8 cellular contexts compared by ENCODE assay signal in genomic region chr11:61891331-61892084, GRCh38. TPM values are rescaled to one million over a fixed set of nuclear protein-coding genes. Genes with fewer than 3 reads are reported as not detected.
DNase-seq lines count a peak whose midpoint lies in the region; ATAC-seq and TF ChIP-seq lines count a peak whose summit lies in the region.

TSS of gene FADS3 (minus strand) at chr11:61891545. CDS start at chr11:61891381, 164 bp downstream.

- H3K4me3 Mint-ChIP-seq in GM23338 (peak within 1 kb of the TSS; percentile 75), T-cell (peak within 1 kb of the TSS; percentile 74 to 81 (median 79))

- H3K27ac Mint-ChIP-seq in GM23338 (no peak within 1 kb of the TSS), T-cell (peak within 1 kb of the TSS in 1 of 2 donors; percentile 64)

- H4K20me1 ChIP-seq in DOHH2 (ENCODE audit: control insufficient read depth, insufficient read depth, low read depth, low read length) (no peaks in the 10 kb centered on the region), GM23338 (replicated peaks; ENCODE audit: insufficient read depth) (no peaks in the 10 kb centered on the region; the same call in 1 of the 2 replicates)

- H3K9me2 ChIP-seq in DOHH2 (replicated peaks; ENCODE audit: control insufficient read depth, low read length) (no peaks in the 10 kb centered on the region), GM23338 (ENCODE audit: insufficient read depth) (no peaks in the 10 kb centered on the region)

- CTCF ChIA-PET in T-cell (lab: Charles Lee) = interaction anchor here in 1 of 2 donors (0.6 to 0.9 kb wide), 2 partner anchors 190 to 469 kb away, joined by 4 read pairs; no protein-coding TSS in a partner anchor

- DNase-seq in GM23338 (ENCODE audit: low spot score) (peak; percentile 94), MV-4-11 (lab: John Stamatoyannopoulos, UW) (peak; percentile 11), T-cell (peak in 32 of 34 experiments; percentile 33 to 68 (median 50)), amygdala (lab: John Stamatoyannopoulos, UW) (peak in 55 of 56 donors; percentile 32 to 91 (median 76)), heart right ventricle (peak; percentile 88 to 92), trophoblast cell (peak; percentile 93 to 94), aorta (peak; percentile 89 to 95)

- H4K8ac ChIP-seq in trophoblast cell (ENCODE audit: low read depth, low read length) = peak within 1 kb of the TSS; percentile 74

- peak within 1 kb of the TSS; percentile 99 for H3K4me2 ChIP-seq in DOHH2 (ENCODE audit: low read length)
- peak within 1 kb of the TSS; percentile 89 for H3K4me2 ChIP-seq in GM23338
- peak within 1 kb of the TSS; percentile 99 for H3K4me2 ChIP-seq in trophoblast cell (ENCODE audit: low read length)

- H3K4me3 ChIP-seq in DOHH2 (ENCODE audit: low read length) = peak within 1 kb of the TSS; percentile 85
- H3K4me3 ChIP-seq in GM23338 = peak within 1 kb of the TSS; percentile 82
- H3K4me3 ChIP-seq in heart right ventricle = peak within 1 kb of the TSS; percentile 63 to 98 (median 93)
- peak within 1 kb of the TSS; percentile 70 for H3K4me3 ChIP-seq in trophoblast cell (ENCODE audit: low read depth, low read length)
- H3K4me3 ChIP-seq in aorta (ENCODE audit: low read length in 2 of 2) = peak within 1 kb of the TSS; percentile 43 to 44

- peaks cover 38% of the 10 kb centered on the region for H3K4me1 ChIP-seq in DOHH2 (ENCODE audit: control insufficient read depth, low read length)
- H3K4me1 ChIP-seq in GM23338 (ENCODE audit: insufficient read depth) = peaks cover 4% of the 10 kb centered on the region; the same call in 1 of the 2 replicates
- peaks cover 14 to 58% (median 41%) of the 10 kb centered on the region in 9 donors for H3K4me1 ChIP-seq in heart right ventricle
- peaks cover 13 to 15% of the 10 kb centered on the region in 2 experiments for H3K4me1 ChIP-seq in trophoblast cell (ENCODE audit: control insufficient read depth in 1 of 2, insufficient read depth in 2 of 2, low read length in 2 of 2)
- no peaks in the 10 kb centered on the region for H3K4me1 ChIP-seq in aorta (ENCODE audit: control insufficient read depth in 1 of 2, insufficient read depth in 2 of 2, low read length in 2 of 2)

- peaks cover 4% of the 10 kb centered on the region for H3K36me3 Mint-ChIP-seq in GM23338 (ENCODE audit: low read depth)
- H3K36me3 Mint-ChIP-seq in T-cell = no peaks in the 10 kb centered on the region

- H3K79me1 ChIP-seq in trophoblast cell (ENCODE audit: low read length) = peaks cover 10% of the 10 kb centered on the region

- peaks cover 7% of the 10 kb centered on the region for H3K4me1 Mint-ChIP-seq in GM23338
- H3K4me1 Mint-ChIP-seq in T-cell = peaks cover 3 to 9% (median 5%) of the 10 kb centered on the region in 3 donors

- no peak for TF ChIP-seq CTCF in DOHH2 (IDR thresholded peaks at IDR 0.05; ENCODE audit: low read depth, low read length, poor library complexity, severe bottlenecking)
- no peak for TF ChIP-seq CTCF in GM23338 (conservative IDR thresholded peaks at IDR 0.05; ENCODE audit: low read depth in 2 of 2)
- peak in 3 of 9 donors; percentile 3 to 29 (median 22) for TF ChIP-seq CTCF in heart right ventricle (IDR thresholded peaks at IDR 0.05)

- H3K18ac ChIP-seq in trophoblast cell (ENCODE audit: low read length) = peak within 1 kb of the TSS; percentile 89

- H3K27ac ChIP-seq in DOHH2 (ENCODE audit: low read depth, low read length) (peak within 1 kb of the TSS; percentile 64), GM23338 (ENCODE audit: low read depth) (peak within 1 kb of the TSS; percentile 88), heart right ventricle (peak within 1 kb of the TSS; percentile 84 to 98 (median 96)), trophoblast cell (ENCODE audit: low read depth, low read length) (peak within 1 kb of the TSS; percentile 23), aorta (ENCODE audit: low read depth in 1 of 2, low read length in 2 of 2) (peak within 1 kb of the TSS; percentile 0 to 87)

- intact Hi-C loops in heart right ventricle (cut with DNase I) (loop anchor here in 5 of 10 donors (2.0 to 10.0 kb wide), 6 partner anchors 21 to 216 kb away; partner anchors contain the start of gene FADS1 (in 1 of the 5)), aorta (cut with DNase I) (loop anchor here in 1 of 2 donors (5.0 kb wide), 2 partner anchors 64 to 81 kb away; partner anchors contain the start of gene FADS2)

- H2AK5ac ChIP-seq in trophoblast cell (ENCODE audit: low read length) = peak within 1 kb of the TSS; percentile 62

- H3K4ac ChIP-seq in trophoblast cell (ENCODE audit: low read depth, low read length) = peak within 1 kb of the TSS; percentile 22

- peaks cover 7% of the 10 kb centered on the region for H3F3A ChIP-seq in DOHH2 (ENCODE audit: control insufficient read depth, insufficient read depth)
- 0 out of 2 replicates have a peak, but pooled peaks cover 5% of the 10 kb centered on the region for H3F3A ChIP-seq in GM23338 (replicated peaks; ENCODE audit: low read depth)

- H4K91ac ChIP-seq in trophoblast cell (ENCODE audit: low read depth, low read length) = peak within 1 kb of the TSS; percentile 66

- peak within 1 kb of the TSS; percentile 55 for H2BK12ac ChIP-seq in trophoblast cell (ENCODE audit: low read length)

- no peak within 1 kb of the TSS for H3K23ac ChIP-seq in trophoblast cell (ENCODE audit: low read length)

- H2BK5ac ChIP-seq in trophoblast cell (ENCODE audit: low read depth, low read length, poor library complexity) = peak within 1 kb of the TSS; percentile 6

- H3K79me2 ChIP-seq in DOHH2 (ENCODE audit: control insufficient read depth, low read length) = peaks cover 23% of the 10 kb centered on the region
- peaks cover 13% of the 10 kb centered on the region for H3K79me2 ChIP-seq in GM23338 (replicated peaks; ENCODE audit: insufficient read depth)
- H3K79me2 ChIP-seq in trophoblast cell (ENCODE audit: control insufficient read depth, insufficient read depth, low read length, poor library complexity) = peaks cover 6% of the 10 kb centered on the region

- peak within 1 kb of the TSS; percentile 54 for H2BK120ac ChIP-seq in trophoblast cell (ENCODE audit: insufficient read depth, low read length, poor library complexity)

- H3K9me3 Mint-ChIP-seq in GM23338 (no peaks in the 10 kb centered on the region; the same call in 2 of the 3 replicates), T-cell (no peaks in the 10 kb centered on the region)

- ATAC-seq in GM23338 (peak; percentile 87), T-cell (replicated peaks in 1 of 4) (peak; percentile 72 to 76 (median 75)), heart right ventricle (peak; percentile 85 to 91 (median 87)), aorta (ENCODE audit: low FRiP score) (peak; percentile 91)

- H3K27me3 Mint-ChIP-seq in GM23338 (ENCODE audit: insufficient read depth, low read depth, poor library complexity) (peaks cover 5% of the 10 kb centered on the region), T-cell (no peaks in the 10 kb centered on the region)

- H3K14ac ChIP-seq in trophoblast cell (ENCODE audit: low read length) = peak within 1 kb of the TSS; percentile 88

- WGBS in heart right ventricle, 2 donors = 0 to 1% methylated on average over 75 to 96 of the region's 96 CpGs
- no CpG with 5 or more reads among the region's 96 CpGs for WGBS in trophoblast cell (ENCODE audit: extremely low coverage, insufficient coverage, insufficient read length)
- 1% methylated on average over 34 to 96 of the region's 96 CpGs for WGBS in aorta, 2 donors

- H3K36me3 ChIP-seq in DOHH2 (ENCODE audit: control insufficient read depth, low read length) (peaks cover 4% of the 10 kb centered on the region), GM23338 (ENCODE audit: insufficient read depth) (no peaks in the 10 kb centered on the region), heart right ventricle (peaks cover 0 to 6% (median 0%) of the 10 kb centered on the region in 9 donors), trophoblast cell (ENCODE audit: control insufficient read depth in 1 of 2, insufficient read depth in 2 of 2, low read length in 2 of 2) (no peaks in the 10 kb centered on the region), aorta (ENCODE audit: control insufficient read depth in 1 of 2, insufficient read depth in 2 of 2, low read length in 1 of 2) (no peaks in the 10 kb centered on the region)

- H4K12ac ChIP-seq in trophoblast cell (ENCODE audit: low read depth, low read length) = no peak within 1 kb of the TSS

- no peak within 1 kb of the TSS for H3K9ac ChIP-seq in trophoblast cell (ENCODE audit: low read length)

- no peaks in the 10 kb centered on the region for H3K27me3 ChIP-seq in DOHH2 (ENCODE audit: control insufficient read depth, low read length)
- H3K27me3 ChIP-seq in GM23338 (ENCODE audit: insufficient read depth) = no peaks in the 10 kb centered on the region
- H3K27me3 ChIP-seq in heart right ventricle = no peaks in the 10 kb centered on the region
- H3K27me3 ChIP-seq in trophoblast cell (ENCODE audit: insufficient read depth, low read length) = no peaks in the 10 kb centered on the region
- H3K27me3 ChIP-seq in aorta (ENCODE audit: control insufficient read depth in 1 of 2, insufficient read depth in 2 of 2, low read length in 1 of 2) = no peaks in the 10 kb centered on the region

- H3K9me3 ChIP-seq in DOHH2 (ENCODE audit: control insufficient read depth, insufficient read depth, low read length) (peaks cover 5% of the 10 kb centered on the region; the same call in 1 of the 2 replicates), heart right ventricle (no peaks in the 10 kb centered on the region), trophoblast cell (ENCODE audit: insufficient read depth, low read depth, low read length) (peaks cover 1% of the 10 kb centered on the region), aorta (ENCODE audit: control insufficient read depth, low read length) (no peaks in the 10 kb centered on the region)

- H2AFZ ChIP-seq in GM23338 = peak within 1 kb of the TSS; percentile 95
- H2AFZ ChIP-seq in trophoblast cell (ENCODE audit: insufficient read depth, low read length, poor library complexity) = peak within 1 kb of the TSS; percentile 59

- POLR2A ChIA-PET in T-cell (lab: Charles Lee) = no interaction called here

RNA-seq across cellular contexts. Expression of gene FADS3, which starts in this region (rescaled TPM):
- total RNA-seq in GM23338 (2014; rRNA removed; shearing (Covaris generic)) = 73.5 and 91.4 TPM in 2 replicates
- polyA plus RNA-seq in GM23338 (2016; fragmentation: Nextera tagmentation; extraction: Ambion mirVana) = 44.4 and 44.6 TPM in 2 replicates
- 10 to 100 TPM in 3 of 5 donors, 1 to 10 TPM in 2; 6.5 to 17.1 (median 10.5) TPM for total RNA-seq in T-cell
- total RNA-seq in heart right ventricle = 100 to 1,000 TPM in 1 of 10 donors, 10 to 100 TPM in 9; 54.9 to 119 (median 71.1) TPM
- 100 to 1,000 TPM; 119 to 217 TPM for polyA plus RNA-seq in heart right ventricle
- 290 and 330 TPM in 2 replicates for polyA plus RNA-seq in trophoblast cell (2013)
- total RNA-seq in aorta = 100 to 1,000 TPM; 120 to 180 TPM
- 100 to 1,000 TPM in 1 of 2 donors, 10 to 100 TPM in 1; 33.8 to 402 TPM for polyA plus RNA-seq in aorta

Comparison
In these comparisons a context has a peak if more than half of its experiments do, and no peak if none do; other contexts are left out.
1. Peak in every context shown above with its lines: DNase-seq, ATAC-seq, H3K4me3 ChIP-seq and H3K27ac ChIP-seq.
2. H3K27ac ChIP-seq: peak in every context shown above with its lines; median percentile 96 in heart right ventricle; 88 in GM23338; 64 in DOHH2; 44 in aorta; 23 in trophoblast cell.
3. DNase-seq: peak in every context shown above with its lines; median percentile 94 in GM23338; 94 in trophoblast cell; 92 in aorta; 90 in heart right ventricle; 76 in amygdala; 50 in T-cell; 11 in MV-4-11.